8 cellular contexts compared by ENCODE assay signal in genomic region chr10:29424017-29424416, GRCh38.
"Had no signal": no experiment of that assay in that cellular context is flagged by ENCODE, and none has a peak within 500 bp of the region (broad histone marks: within the 10 kb centered on the region; RNA-seq: fewer than 3 reads in every experiment).

No MANE protein-coding gene starts in this region.

- H3K4me3 ChIP-seq: GM23338, K562 had no signal

- ATAC-seq: GM23338, K562 had no signal

- FAIRE-seq: H1, H54, K562 had no signal

- DNase-seq: H9, HCEC 1CT, IMR-90, KG1 had no signal

- H2AFZ ChIP-seq: GM23338 had no signal

- H3K4me2 ChIP-seq: GM23338 had no signal
